ENCODE assay signal across 1 cellular context in the genomic region with DNA sequence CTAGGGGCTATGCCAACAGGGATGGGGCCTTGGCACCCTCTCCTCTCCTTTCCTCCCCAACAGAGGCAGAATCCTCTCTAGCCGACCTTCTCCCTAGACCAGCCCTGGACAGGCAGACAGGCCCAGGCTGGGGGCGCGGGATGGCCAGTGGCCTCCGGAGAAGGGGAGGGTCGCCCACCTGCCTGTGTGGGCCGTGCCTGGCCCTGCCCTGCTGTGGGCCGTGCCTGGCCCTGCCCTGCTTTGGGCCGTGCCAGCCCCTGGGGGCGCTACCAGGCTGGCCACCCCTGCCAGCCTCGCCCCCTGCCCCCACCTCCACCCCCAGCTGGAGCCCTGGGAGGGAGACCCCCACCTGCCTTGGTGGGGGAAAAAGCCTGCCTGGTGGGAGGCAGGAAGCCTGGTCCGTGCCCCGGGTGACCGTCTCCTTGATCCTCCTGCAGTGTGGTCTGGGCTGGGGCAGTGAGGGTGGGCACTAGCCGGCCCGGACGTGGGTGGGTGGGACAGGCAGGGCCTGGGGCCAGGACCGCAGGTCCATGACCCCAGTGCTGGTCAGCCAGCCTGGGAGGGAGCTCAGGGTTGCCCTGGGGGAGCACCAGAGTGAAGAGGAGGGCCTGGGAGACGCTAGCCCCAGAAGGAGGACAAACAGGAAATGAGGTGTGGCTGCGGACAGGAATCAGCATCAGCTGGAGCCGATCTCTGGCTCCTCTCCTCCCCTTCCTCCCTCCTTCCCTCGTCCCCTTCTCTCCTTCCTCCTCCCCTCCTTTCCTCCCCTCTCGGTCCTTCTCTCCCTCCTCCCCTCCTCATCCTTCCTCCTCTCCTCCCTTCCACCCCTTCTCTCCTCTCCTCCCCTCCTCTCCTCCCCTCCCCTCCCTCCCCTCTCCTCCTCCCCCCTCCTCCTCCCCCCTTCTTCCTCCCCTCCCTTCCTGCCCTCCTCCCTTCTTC.
TF ChIP-seq lines count a peak whose summit lies in the region.

No MANE protein-coding gene starts in this region.

TF ChIP-seq in HepG2, 621 proteins besides CTCF, POLR2A, EP300 and RAD21 (continues in another document):
- TF ChIP-seq SIN3A (IDR thresholded peaks at IDR 0.05; ENCODE audit: borderline replicate concordance, low read depth, low read length) (0 out of 2 replicates have a peak, but pooled peaks have one; percentile 21), HDAC2 (CRISPR knock-in tag; IDR thresholded peaks at IDR 0.05) (peak; percentile 24; the same call in 1 of the 2 replicates), RBM39 (IDR thresholded peaks at IDR 0.05; ENCODE audit: low read depth, low read length, poor library complexity, severe bottlenecking) (peak; percentile 46), THAP11 (CRISPR knock-in tag; IDR thresholded peaks at IDR 0.05) (peak; percentile 54), PCBP2 (optimal IDR thresholded peaks at IDR 0.05; ENCODE audit: low read depth, low read length, poor library complexity, severe bottlenecking) (peak; percentile 88), GFI1 (CRISPR knock-in tag; IDR thresholded peaks at IDR 0.05; ENCODE audit: borderline replicate concordance) (no peak), TAF1 (CRISPR knock-in tag; IDR thresholded peaks at IDR 0.05) (peak; percentile 57; the same call in 1 of the 2 replicates), PITX1 (CRISPR knock-in tag; IDR thresholded peaks at IDR 0.05) (0 out of 2 replicates have a peak, but pooled peaks have one; percentile 48), SALL1 (CRISPR knock-in tag; IDR thresholded peaks at IDR 0.05) (peak; percentile 35; the same call in 1 of the 2 replicates), SAFB2 (CRISPR knock-in tag; IDR thresholded peaks at IDR 0.05; ENCODE audit: borderline replicate concordance, low read depth) (no peak; the same call in 1 of the 2 replicates), ZNF768 (CRISPR knock-in tag; IDR thresholded peaks at IDR 0.05) (peak; percentile 37; the same call in 1 of the 2 replicates), TSC22D2 (CRISPR knock-in tag; IDR thresholded peaks at IDR 0.05; ENCODE audit: borderline replicate concordance) (no peak), BCL6 (CRISPR knock-in tag; IDR thresholded peaks at IDR 0.05) (no peak), FOXA3 (CRISPR knock-in tag; IDR thresholded peaks at IDR 0.05) (no peak), ZFX (CRISPR knock-in tag; IDR thresholded peaks at IDR 0.05; ENCODE audit: low read depth) (peak; percentile 67), IKZF1 (IDR thresholded peaks at IDR 0.05) (no peak), ZNF263 (CRISPR knock-in tag; IDR thresholded peaks at IDR 0.05) (peak; percentile 100), MAF1 (CRISPR knock-in tag; IDR thresholded peaks at IDR 0.05; ENCODE audit: borderline replicate concordance) (no peak), POLR2AphosphoS5 (IDR thresholded peaks at IDR 0.05; ENCODE audit: low read depth, low read length) (peak; percentile 55; the same call in 1 of the 2 replicates), NCOA2 (CRISPR knock-in tag; IDR thresholded peaks at IDR 0.05) (no peak), ZNF296 (CRISPR knock-in tag; conservative IDR thresholded peaks at IDR 0.05) (0 out of 2 replicates have a peak, but pooled peaks have one; percentile 23), ARNT (IDR thresholded peaks at IDR 0.05) (no peak), ZNF746 (CRISPR knock-in tag; IDR thresholded peaks at IDR 0.05) (peak; percentile 86), ZNF605 (CRISPR knock-in tag; IDR thresholded peaks at IDR 0.05) (0 out of 2 replicates have a peak, but pooled peaks have one; percentile 23)
- TF ChIP-seq, protein P1, sequence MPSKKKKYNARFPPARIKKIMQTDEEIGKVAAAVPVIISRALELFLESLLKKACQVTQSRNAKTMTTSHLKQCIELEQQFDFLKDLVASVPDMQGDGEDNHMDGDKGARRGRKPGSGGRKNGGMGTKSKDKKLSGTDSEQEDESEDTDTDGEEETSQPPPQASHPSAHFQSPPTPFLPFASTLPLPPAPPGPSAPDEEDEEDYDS (CRISPR knock-in tag; IDR thresholded peaks at IDR 0.05), result 0 out of 2 replicates have a peak, but pooled peaks have one; percentile 26
- TF ChIP-seq, protein P2, sequence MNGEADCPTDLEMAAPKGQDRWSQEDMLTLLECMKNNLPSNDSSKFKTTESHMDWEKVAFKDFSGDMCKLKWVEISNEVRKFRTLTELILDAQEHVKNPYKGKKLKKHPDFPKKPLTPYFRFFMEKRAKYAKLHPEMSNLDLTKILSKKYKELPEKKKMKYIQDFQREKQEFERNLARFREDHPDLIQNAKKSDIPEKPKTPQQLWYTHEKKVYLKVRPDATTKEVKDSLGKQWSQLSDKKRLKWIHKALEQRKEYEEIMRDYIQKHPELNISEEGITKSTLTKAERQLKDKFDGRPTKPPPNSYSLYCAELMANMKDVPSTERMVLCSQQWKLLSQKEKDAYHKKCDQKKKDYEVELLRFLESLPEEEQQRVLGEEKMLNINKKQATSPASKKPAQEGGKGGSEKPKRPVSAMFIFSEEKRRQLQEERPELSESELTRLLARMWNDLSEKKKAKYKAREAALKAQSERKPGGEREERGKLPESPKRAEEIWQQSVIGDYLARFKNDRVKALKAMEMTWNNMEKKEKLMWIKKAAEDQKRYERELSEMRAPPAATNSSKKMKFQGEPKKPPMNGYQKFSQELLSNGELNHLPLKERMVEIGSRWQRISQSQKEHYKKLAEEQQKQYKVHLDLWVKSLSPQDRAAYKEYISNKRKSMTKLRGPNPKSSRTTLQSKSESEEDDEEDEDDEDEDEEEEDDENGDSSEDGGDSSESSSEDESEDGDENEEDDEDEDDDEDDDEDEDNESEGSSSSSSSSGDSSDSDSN (CRISPR knock-in tag; IDR thresholded peaks at IDR 0.05), result peak; percentile 22; the same call in 1 of the 2 replicates
- TF ChIP-seq, protein P3, sequence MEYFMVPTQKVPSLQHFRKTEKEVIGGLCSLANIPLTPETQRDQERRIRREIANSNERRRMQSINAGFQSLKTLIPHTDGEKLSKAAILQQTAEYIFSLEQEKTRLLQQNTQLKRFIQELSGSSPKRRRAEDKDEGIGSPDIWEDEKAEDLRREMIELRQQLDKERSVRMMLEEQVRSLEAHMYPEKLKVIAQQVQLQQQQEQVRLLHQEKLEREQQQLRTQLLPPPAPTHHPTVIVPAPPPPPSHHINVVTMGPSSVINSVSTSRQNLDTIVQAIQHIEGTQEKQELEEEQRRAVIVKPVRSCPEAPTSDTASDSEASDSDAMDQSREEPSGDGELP (IDR thresholded peaks at IDR 0.05; ENCODE audit: borderline replicate concordance, low read depth), result peak; percentile 93; the same call in 1 of the 2 replicates
- TF ChIP-seq, protein P4, sequence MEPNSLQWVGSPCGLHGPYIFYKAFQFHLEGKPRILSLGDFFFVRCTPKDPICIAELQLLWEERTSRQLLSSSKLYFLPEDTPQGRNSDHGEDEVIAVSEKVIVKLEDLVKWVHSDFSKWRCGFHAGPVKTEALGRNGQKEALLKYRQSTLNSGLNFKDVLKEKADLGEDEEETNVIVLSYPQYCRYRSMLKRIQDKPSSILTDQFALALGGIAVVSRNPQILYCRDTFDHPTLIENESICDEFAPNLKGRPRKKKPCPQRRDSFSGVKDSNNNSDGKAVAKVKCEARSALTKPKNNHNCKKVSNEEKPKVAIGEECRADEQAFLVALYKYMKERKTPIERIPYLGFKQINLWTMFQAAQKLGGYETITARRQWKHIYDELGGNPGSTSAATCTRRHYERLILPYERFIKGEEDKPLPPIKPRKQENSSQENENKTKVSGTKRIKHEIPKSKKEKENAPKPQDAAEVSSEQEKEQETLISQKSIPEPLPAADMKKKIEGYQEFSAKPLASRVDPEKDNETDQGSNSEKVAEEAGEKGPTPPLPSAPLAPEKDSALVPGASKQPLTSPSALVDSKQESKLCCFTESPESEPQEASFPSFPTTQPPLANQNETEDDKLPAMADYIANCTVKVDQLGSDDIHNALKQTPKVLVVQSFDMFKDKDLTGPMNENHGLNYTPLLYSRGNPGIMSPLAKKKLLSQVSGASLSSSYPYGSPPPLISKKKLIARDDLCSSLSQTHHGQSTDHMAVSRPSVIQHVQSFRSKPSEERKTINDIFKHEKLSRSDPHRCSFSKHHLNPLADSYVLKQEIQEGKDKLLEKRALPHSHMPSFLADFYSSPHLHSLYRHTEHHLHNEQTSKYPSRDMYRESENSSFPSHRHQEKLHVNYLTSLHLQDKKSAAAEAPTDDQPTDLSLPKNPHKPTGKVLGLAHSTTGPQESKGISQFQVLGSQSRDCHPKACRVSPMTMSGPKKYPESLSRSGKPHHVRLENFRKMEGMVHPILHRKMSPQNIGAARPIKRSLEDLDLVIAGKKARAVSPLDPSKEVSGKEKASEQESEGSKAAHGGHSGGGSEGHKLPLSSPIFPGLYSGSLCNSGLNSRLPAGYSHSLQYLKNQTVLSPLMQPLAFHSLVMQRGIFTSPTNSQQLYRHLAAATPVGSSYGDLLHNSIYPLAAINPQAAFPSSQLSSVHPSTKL (CRISPR knock-in tag; IDR thresholded peaks at IDR 0.05), result 0 out of 2 replicates have a peak, but pooled peaks have one; percentile 10
- TF ChIP-seq, protein P5, sequence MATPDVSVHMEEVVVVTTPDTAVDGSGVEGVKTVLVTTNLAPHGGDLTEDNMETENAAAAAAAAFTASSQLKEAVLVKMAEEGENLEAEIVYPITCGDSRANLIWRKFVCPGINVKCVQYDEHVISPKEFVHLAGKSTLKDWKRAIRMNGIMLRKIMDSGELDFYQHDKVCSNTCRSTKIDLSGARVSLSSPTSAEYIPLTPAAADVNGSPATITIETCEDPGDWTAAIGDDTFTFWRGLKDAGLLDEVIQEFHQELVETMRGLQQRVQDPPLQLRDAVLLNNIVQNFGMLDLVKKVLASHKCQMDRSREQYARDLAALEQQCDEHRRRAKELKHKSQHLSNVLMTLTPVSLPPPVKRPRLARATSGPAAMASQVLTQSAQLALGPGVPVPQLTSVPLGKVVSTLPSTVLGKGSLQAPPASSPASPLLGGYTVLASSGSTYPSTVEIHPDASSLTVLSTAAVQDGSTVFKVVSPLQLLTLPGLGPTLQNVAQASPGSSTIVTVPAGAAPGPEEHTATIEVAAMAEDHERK (CRISPR knock-in tag; IDR thresholded peaks at IDR 0.05; ENCODE audit: low read depth), result no peak
- TF ChIP-seq, protein P6, sequence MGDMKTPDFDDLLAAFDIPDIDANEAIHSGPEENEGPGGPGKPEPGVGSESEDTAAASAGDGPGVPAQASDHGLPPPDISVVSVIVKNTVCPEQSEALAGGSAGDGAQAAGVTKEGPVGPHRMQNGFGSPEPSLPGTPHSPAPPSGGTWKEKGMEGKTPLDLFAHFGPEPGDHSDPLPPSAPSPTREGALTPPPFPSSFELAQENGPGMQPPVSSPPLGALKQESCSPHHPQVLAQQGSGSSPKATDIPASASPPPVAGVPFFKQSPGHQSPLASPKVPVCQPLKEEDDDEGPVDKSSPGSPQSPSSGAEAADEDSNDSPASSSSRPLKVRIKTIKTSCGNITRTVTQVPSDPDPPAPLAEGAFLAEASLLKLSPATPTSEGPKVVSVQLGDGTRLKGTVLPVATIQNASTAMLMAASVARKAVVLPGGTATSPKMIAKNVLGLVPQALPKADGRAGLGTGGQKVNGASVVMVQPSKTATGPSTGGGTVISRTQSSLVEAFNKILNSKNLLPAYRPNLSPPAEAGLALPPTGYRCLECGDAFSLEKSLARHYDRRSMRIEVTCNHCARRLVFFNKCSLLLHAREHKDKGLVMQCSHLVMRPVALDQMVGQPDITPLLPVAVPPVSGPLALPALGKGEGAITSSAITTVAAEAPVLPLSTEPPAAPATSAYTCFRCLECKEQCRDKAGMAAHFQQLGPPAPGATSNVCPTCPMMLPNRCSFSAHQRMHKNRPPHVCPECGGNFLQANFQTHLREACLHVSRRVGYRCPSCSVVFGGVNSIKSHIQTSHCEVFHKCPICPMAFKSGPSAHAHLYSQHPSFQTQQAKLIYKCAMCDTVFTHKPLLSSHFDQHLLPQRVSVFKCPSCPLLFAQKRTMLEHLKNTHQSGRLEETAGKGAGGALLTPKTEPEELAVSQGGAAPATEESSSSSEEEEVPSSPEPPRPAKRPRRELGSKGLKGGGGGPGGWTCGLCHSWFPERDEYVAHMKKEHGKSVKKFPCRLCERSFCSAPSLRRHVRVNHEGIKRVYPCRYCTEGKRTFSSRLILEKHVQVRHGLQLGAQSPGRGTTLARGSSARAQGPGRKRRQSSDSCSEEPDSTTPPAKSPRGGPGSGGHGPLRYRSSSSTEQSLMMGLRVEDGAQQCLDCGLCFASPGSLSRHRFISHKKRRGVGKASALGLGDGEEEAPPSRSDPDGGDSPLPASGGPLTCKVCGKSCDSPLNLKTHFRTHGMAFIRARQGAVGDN (CRISPR knock-in tag; IDR thresholded peaks at IDR 0.05), result peak; percentile 81
- TF ChIP-seq, protein P7, sequence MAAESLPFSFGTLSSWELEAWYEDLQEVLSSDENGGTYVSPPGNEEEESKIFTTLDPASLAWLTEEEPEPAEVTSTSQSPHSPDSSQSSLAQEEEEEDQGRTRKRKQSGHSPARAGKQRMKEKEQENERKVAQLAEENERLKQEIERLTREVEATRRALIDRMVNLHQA (CRISPR knock-in tag; IDR thresholded peaks at IDR 0.05), result no peak
- TF ChIP-seq, protein P8, sequence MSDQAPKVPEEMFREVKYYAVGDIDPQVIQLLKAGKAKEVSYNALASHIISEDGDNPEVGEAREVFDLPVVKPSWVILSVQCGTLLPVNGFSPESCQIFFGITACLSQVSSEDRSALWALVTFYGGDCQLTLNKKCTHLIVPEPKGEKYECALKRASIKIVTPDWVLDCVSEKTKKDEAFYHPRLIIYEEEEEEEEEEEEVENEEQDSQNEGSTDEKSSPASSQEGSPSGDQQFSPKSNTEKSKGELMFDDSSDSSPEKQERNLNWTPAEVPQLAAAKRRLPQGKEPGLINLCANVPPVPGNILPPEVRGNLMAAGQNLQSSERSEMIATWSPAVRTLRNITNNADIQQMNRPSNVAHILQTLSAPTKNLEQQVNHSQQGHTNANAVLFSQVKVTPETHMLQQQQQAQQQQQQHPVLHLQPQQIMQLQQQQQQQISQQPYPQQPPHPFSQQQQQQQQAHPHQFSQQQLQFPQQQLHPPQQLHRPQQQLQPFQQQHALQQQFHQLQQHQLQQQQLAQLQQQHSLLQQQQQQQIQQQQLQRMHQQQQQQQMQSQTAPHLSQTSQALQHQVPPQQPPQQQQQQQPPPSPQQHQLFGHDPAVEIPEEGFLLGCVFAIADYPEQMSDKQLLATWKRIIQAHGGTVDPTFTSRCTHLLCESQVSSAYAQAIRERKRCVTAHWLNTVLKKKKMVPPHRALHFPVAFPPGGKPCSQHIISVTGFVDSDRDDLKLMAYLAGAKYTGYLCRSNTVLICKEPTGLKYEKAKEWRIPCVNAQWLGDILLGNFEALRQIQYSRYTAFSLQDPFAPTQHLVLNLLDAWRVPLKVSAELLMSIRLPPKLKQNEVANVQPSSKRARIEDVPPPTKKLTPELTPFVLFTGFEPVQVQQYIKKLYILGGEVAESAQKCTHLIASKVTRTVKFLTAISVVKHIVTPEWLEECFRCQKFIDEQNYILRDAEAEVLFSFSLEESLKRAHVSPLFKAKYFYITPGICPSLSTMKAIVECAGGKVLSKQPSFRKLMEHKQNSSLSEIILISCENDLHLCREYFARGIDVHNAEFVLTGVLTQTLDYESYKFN (CRISPR knock-in tag; conservative IDR thresholded peaks at IDR 0.05), result 0 out of 2 replicates have a peak, but pooled peaks have one; percentile 16
- TF ChIP-seq, protein P9, sequence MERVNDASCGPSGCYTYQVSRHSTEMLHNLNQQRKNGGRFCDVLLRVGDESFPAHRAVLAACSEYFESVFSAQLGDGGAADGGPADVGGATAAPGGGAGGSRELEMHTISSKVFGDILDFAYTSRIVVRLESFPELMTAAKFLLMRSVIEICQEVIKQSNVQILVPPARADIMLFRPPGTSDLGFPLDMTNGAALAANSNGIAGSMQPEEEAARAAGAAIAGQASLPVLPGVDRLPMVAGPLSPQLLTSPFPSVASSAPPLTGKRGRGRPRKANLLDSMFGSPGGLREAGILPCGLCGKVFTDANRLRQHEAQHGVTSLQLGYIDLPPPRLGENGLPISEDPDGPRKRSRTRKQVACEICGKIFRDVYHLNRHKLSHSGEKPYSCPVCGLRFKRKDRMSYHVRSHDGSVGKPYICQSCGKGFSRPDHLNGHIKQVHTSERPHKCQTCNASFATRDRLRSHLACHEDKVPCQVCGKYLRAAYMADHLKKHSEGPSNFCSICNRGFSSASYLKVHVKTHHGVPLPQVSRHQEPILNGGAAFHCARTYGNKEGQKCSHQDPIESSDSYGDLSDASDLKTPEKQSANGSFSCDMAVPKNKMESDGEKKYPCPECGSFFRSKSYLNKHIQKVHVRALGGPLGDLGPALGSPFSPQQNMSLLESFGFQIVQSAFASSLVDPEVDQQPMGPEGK (CRISPR knock-in tag; IDR thresholded peaks at IDR 0.05), result peak; percentile 58
